Comparison of ENCODE assay signal across 18 cellular contexts in genomic region chr16:10612649-10613179, GRCh38. TPM values are rescaled to one million over a fixed set of nuclear protein-coding genes. Genes with fewer than 3 reads are reported as not detected.
DNase-seq lines count a peak whose midpoint lies in the region; ATAC-seq, FAIRE-seq and TF ChIP-seq lines count a peak whose summit lies in the region.
"Had no signal": no experiment of that assay in that cellular context is flagged by ENCODE, and none has a peak within 500 bp of the region (broad histone marks: within the 10 kb centered on the region; RNA-seq: fewer than 3 reads in every experiment).

No MANE protein-coding gene starts in this region.

- H3K79me1 ChIP-seq in trophoblast cell (ENCODE audit: low read length) (peaks cover 10% of the 10 kb centered on the region), mesenchymal stem cell (replicated peaks; ENCODE audit: low read length, poor library complexity, severe bottlenecking) (no peaks in the 10 kb centered on the region)

- H4K12ac ChIP-seq in trophoblast cell (ENCODE audit: low read depth, low read length), result no peak overlapping the region

- H2BK12ac ChIP-seq in trophoblast cell (ENCODE audit: low read length), result peak overlapping the region; percentile 31
- H2BK12ac ChIP-seq in mesenchymal stem cell (ENCODE audit: low read length in 2 of 2), result no peak overlapping the region

- TF ChIP-seq EP300 in HepG2 (IDR thresholded peaks at IDR 0.05; ENCODE audit: low read depth in 2 of 2, low read length in 2 of 2) (no peak), HepG2 (CRISPR knock-in tag; IDR thresholded peaks at IDR 0.05; ENCODE audit: borderline replicate concordance) (no peak)

- WGBS in HepG2 (ENCODE audit: low lambda C conversion rate), result 7% methylated on average over 6 of the region's 6 CpGs
- WGBS in trophoblast cell (ENCODE audit: extremely low coverage, insufficient coverage, insufficient read length), result no CpG with 5 or more reads among the region's 6 CpGs
- WGBS in esophagus squamous epithelium, 2 donors, result 45 to 53% methylated on average over 3 to 5 of the region's 6 CpGs
- WGBS in mesenchymal stem cell, result 70% methylated on average over 6 of the region's 6 CpGs

- H3K23ac ChIP-seq in trophoblast cell (ENCODE audit: low read length), result no peak overlapping the region
- no peak overlapping the region for H3K23ac ChIP-seq in mesenchymal stem cell (ENCODE audit: low read length in 2 of 2)

- H3K36me3 ChIP-seq in HEK293 (ENCODE audit: control insufficient read depth in 2 of 2, insufficient read depth in 1 of 2, low read length in 2 of 2) (no peaks in the 10 kb centered on the region), WERI-Rb-1 (no peaks in the 10 kb centered on the region), HepG2 (replicated peaks in 1 of 2; ENCODE audit: control insufficient read depth in 1 of 2, insufficient read depth in 2 of 2, low read length in 2 of 2) (no peaks in the 10 kb centered on the region), trophoblast cell (ENCODE audit: control insufficient read depth in 1 of 2, insufficient read depth in 2 of 2, low read length in 2 of 2) (no peaks in the 10 kb centered on the region), esophagus squamous epithelium (no peaks in the 10 kb centered on the region), mesenchymal stem cell (ENCODE audit: control insufficient read depth in 1 of 2, insufficient read depth in 2 of 2, low read depth in 1 of 2, low read length in 2 of 2) (no peaks in the 10 kb centered on the region)

- H3K27ac ChIP-seq in HEK293 (ENCODE audit: extremely low read depth, low read depth, low read length) (no peak overlapping the region), WERI-Rb-1 (no peak overlapping the region), HepG2 (ENCODE audit: extremely low read length, insufficient read depth, low read length) (peak overlapping the region; percentile 13), trophoblast cell (ENCODE audit: low read depth, low read length) (no peak overlapping the region), esophagus squamous epithelium (no peak overlapping the region), mesenchymal stem cell (ENCODE audit: low read length, poor library complexity, severe bottlenecking) (no peak overlapping the region)

- DNase-seq in WERI-Rb-1, result peak; percentile 51
- DNase-seq in HepG2 (ENCODE audit: low spot score), result no peak
- no peak for DNase-seq in trophoblast cell
- no peak for DNase-seq in esophagus squamous epithelium (lab: John Stamatoyannopoulos, UW)
- DNase-seq in H54 (ENCODE audit: insufficient read length, low spot score), result no peak
- DNase-seq in mesenchymal stem cell, result no peak
- DNase-seq: CD8-positive, alpha-beta T cell; Karpas-422; NCI-H1417 treated with DMSO at 0.1 percent for 48 hours; NCI-H187 treated with DMSO at 0.1 percent for 48 hours; NCI-H748 treated with DMSO at 0.1 percent for 48 hours had no signal

- H2BK15ac ChIP-seq in mesenchymal stem cell (ENCODE audit: low read depth, poor library complexity, severe bottlenecking), result no peak overlapping the region

- TF ChIP-seq POLR2A in HepG2 (IDR thresholded peaks at IDR 0.05; ENCODE audit: insufficient read depth in 1 of 2, low read depth in 2 of 2, low read length in 2 of 2), result no peak
- no peak for TF ChIP-seq POLR2A in esophagus squamous epithelium (IDR thresholded peaks at IDR 0.05)
- TF ChIP-seq POLR2A in H54 (IDR thresholded peaks at IDR 0.05; ENCODE audit: low read depth, low read length), result no peak

- H2BK120ac ChIP-seq in trophoblast cell (ENCODE audit: insufficient read depth, low read length, poor library complexity), result no peak overlapping the region
- H2BK120ac ChIP-seq in mesenchymal stem cell (ENCODE audit: low read depth, low read length), result no peak overlapping the region

- FAIRE-seq in HepG2 (lab: Jason Lieb, UNC) (no peak), H54 (lab: Jason Lieb, UNC) (no peak)
- FAIRE-seq: G401.6, GM12892 had no signal

- intact Hi-C loops in HepG2 (cut with micrococcal nuclease; ENCODE audit: unreplicated experiment) (no loop called here), esophagus squamous epithelium (cut with DNase I) (no loop called here)

- TF ChIP-seq CTCF in HEK293 (tag by site-specific recombination; IDR thresholded peaks at IDR 0.05) (no peak), WERI-Rb-1 (IDR thresholded peaks at IDR 0.05; ENCODE audit: low read depth, low read length) (no peak), HepG2 (CRISPR knock-in tag; IDR thresholded peaks at IDR 0.05) (peak; percentile 34; the same call in 1 of the 2 replicates), esophagus squamous epithelium (IDR thresholded peaks at IDR 0.05) (no peak)

- no peak overlapping the region for H2BK5ac ChIP-seq in trophoblast cell (ENCODE audit: low read depth, low read length, poor library complexity)
- no peak overlapping the region for H2BK5ac ChIP-seq in mesenchymal stem cell (ENCODE audit: low read depth, low read length, poor library complexity, severe bottlenecking)

- ATAC-seq in HepG2, result no peak
- ATAC-seq: CD8-positive, alpha-beta T cell; GM23338; HCT116; Panc1; SK-N-SH treated with all-trans-retinoic acid at 6 μM for 48 hours had no signal

- TF ChIP-seq RAD21 in HepG2 (CRISPR knock-in tag; IDR thresholded peaks at IDR 0.05), result no peak

- H4K20me1 ChIP-seq in HepG2 (ENCODE audit: insufficient read depth, low read length), result no peaks in the 10 kb centered on the region

- BruUV-seq in HepG2 (replicated peaks; lab: Mats Ljungman, UMichigan), result no TSS peak

- H3K27me3 ChIP-seq in WERI-Rb-1 (ENCODE audit: insufficient read depth, low read depth, severe bottlenecking) (no peaks in the 10 kb centered on the region), HepG2 (ENCODE audit: control insufficient read depth in 1 of 2, insufficient read depth in 2 of 2, low read length in 2 of 2) (no peaks in the 10 kb centered on the region), trophoblast cell (ENCODE audit: insufficient read depth, low read length) (no peaks in the 10 kb centered on the region), esophagus squamous epithelium (no peaks in the 10 kb centered on the region), mesenchymal stem cell (ENCODE audit: control insufficient read depth in 1 of 2, insufficient read depth in 1 of 2, low read length in 2 of 2) (peaks cover 0 to 10% of the 10 kb centered on the region in 2 experiments)

- H2AK5ac ChIP-seq in trophoblast cell (ENCODE audit: low read length), result peak overlapping the region; percentile 44
- no peak overlapping the region for H2AK5ac ChIP-seq in mesenchymal stem cell (ENCODE audit: low read length, severe bottlenecking)

- CTCF ChIA-PET in HEK293 (lab: Yijun Ruan, JAX) (no interaction called here), HepG2 (lab: Yijun Ruan, JAX; ENCODE audit: low intra/inter-chr PET ratio, low total read pairs) (no interaction called here)

- H3K14ac ChIP-seq in trophoblast cell (ENCODE audit: low read length) (no peak overlapping the region), mesenchymal stem cell (ENCODE audit: low read length in 2 of 2) (no peak overlapping the region)

- H3K4ac ChIP-seq in trophoblast cell (ENCODE audit: low read depth, low read length), result no peak overlapping the region
- H3K4ac ChIP-seq in mesenchymal stem cell (ENCODE audit: low read depth in 1 of 2, low read length in 2 of 2), result no peak overlapping the region

- H3K79me2 ChIP-seq in HepG2 (ENCODE audit: insufficient read depth, low read length) (no peaks in the 10 kb centered on the region), trophoblast cell (ENCODE audit: control insufficient read depth, insufficient read depth, low read length, poor library complexity) (no peaks in the 10 kb centered on the region)

- POLR2A ChIA-PET in HEK293 (lab: Yijun Ruan, JAX) (interaction anchor here (0.6 kb wide), 1 partner anchor 380 kb away, joined by 5 read pairs; no protein-coding TSS in a partner anchor), HepG2 (lab: Yijun Ruan, JAX) (interaction anchor here (1.2 kb wide), 1 partner anchor 17 kb away, joined by 4 read pairs; no protein-coding TSS in a partner anchor)

- H3K9me3 ChIP-seq in HEK293 (ENCODE audit: control insufficient read depth, insufficient read depth, low read depth, low read length) (no peaks in the 10 kb centered on the region), WERI-Rb-1 (ENCODE audit: severe bottlenecking) (no peaks in the 10 kb centered on the region), HepG2 (ENCODE audit: low read length) (no peaks in the 10 kb centered on the region), trophoblast cell (ENCODE audit: insufficient read depth, low read depth, low read length) (no peaks in the 10 kb centered on the region), esophagus squamous epithelium (no peaks in the 10 kb centered on the region), mesenchymal stem cell (ENCODE audit: control insufficient read depth, low read length) (no peaks in the 10 kb centered on the region)

- H3K9ac ChIP-seq in HepG2 (ENCODE audit: insufficient read depth, low read depth, low read length) (peak overlapping the region; percentile 10; the same call in 1 of the 2 replicates), trophoblast cell (ENCODE audit: low read length) (no peak overlapping the region), mesenchymal stem cell (ENCODE audit: low read length) (no peak overlapping the region)

- peak overlapping the region; percentile 15 for H4K91ac ChIP-seq in trophoblast cell (ENCODE audit: low read depth, low read length)
- H4K91ac ChIP-seq in mesenchymal stem cell (ENCODE audit: low read length), result no peak overlapping the region

- H4K8ac ChIP-seq in trophoblast cell (ENCODE audit: low read depth, low read length) (no peak overlapping the region), mesenchymal stem cell (ENCODE audit: low read length) (no peak overlapping the region)

- H2AFZ ChIP-seq in HepG2 (ENCODE audit: low read length) (no peak overlapping the region), trophoblast cell (ENCODE audit: insufficient read depth, low read length, poor library complexity) (no peak overlapping the region), mesenchymal stem cell (ENCODE audit: low read depth, low read length) (no peak overlapping the region)
- H2AFZ ChIP-seq: GM23338 had no signal

- in situ Hi-C loops in HepG2 (cut with HindIII; ENCODE audit: extremely low pct_ligation_motif_present, low pct_unique_long_range_greater_than_20kb), result no loop called here

- peaks cover 8% of the 10 kb centered on the region for H3K4me1 ChIP-seq in HEK293 (ENCODE audit: control insufficient read depth, insufficient read depth, low read length)
- peaks cover 93% of the 10 kb centered on the region for H3K4me1 ChIP-seq in HepG2 (ENCODE audit: insufficient read depth, low read length)
- peaks cover 22 to 23% of the 10 kb centered on the region in 2 experiments for H3K4me1 ChIP-seq in trophoblast cell (ENCODE audit: control insufficient read depth in 1 of 2, insufficient read depth in 2 of 2, low read length in 2 of 2)
- H3K4me1 ChIP-seq in esophagus squamous epithelium, result peaks cover 10 to 49% (median 19%) of the 10 kb centered on the region in 3 donors
- H3K4me1 ChIP-seq in mesenchymal stem cell (ENCODE audit: control insufficient read depth, insufficient read depth, low read depth, low read length), result peaks cover 3% of the 10 kb centered on the region

- H3K4me3 ChIP-seq in HEK293 (ENCODE audit: low read depth, low read length) (no peak overlapping the region), WERI-Rb-1 (ENCODE audit: low read depth, low read length) (no peak overlapping the region), HepG2 (replicated peaks in 1 of 3; ENCODE audit: insufficient read depth in 1 of 3, low read depth in 2 of 3, low read length in 3 of 3) (peak overlapping the region in 1 of 3 experiments; percentile 6; a peak in 1 of 6 replicates), trophoblast cell (ENCODE audit: low read depth, low read length) (no peak overlapping the region), esophagus squamous epithelium (no peak overlapping the region), mesenchymal stem cell (ENCODE audit: insufficient read depth in 1 of 2, low read depth in 1 of 2, low read length in 2 of 2) (no peak overlapping the region)
- H3K4me3 ChIP-seq: GM23338 had no signal

- H3K18ac ChIP-seq in trophoblast cell (ENCODE audit: low read length) (no peak overlapping the region), mesenchymal stem cell (ENCODE audit: low read depth in 1 of 2, low read length in 2 of 2) (no peak overlapping the region)

- H3K4me2 ChIP-seq in HepG2 (ENCODE audit: low read depth, low read length) (peak overlapping the region; percentile 26), trophoblast cell (ENCODE audit: low read length) (no peak overlapping the region), mesenchymal stem cell (ENCODE audit: low read length, poor library complexity, severe bottlenecking) (no peak overlapping the region)
- H3K4me2 ChIP-seq: GM23338 had no signal

RNA-seq across cellular contexts. Expression of gene EMP2, which starts 32.3 kb away (rescaled TPM):
- 13.4 and 24.6 TPM in 2 replicates for total RNA-seq in HepG2 (2016; rRNA removed; fragmentation: Illumina TruSeq; extraction: Trizol)
- 9.2 and 9.9 TPM in 2 replicates for total RNA-seq in HepG2 (2016; cell fraction: cytosol; rRNA removed; fragmentation: Illumina TruSeq; extraction: Trizol; ENCODE audit: low read depth)
- total RNA-seq in HepG2 (2016; cell fraction: insoluble cytoplasmic fraction; rRNA removed; fragmentation: Illumina TruSeq; extraction: Trizol), result 11.7 and 21.4 TPM in 2 replicates
- total RNA-seq in HepG2 (2016; cell fraction: membrane; rRNA removed; fragmentation: Illumina TruSeq; extraction: Trizol), result 11.9 and 13.5 TPM in 2 replicates
- total RNA-seq in HepG2 (2016; cell fraction: nucleus; rRNA removed; fragmentation: Illumina TruSeq; extraction: Trizol), result 17.1 and 22.3 TPM in 2 replicates
- 84.4 and 91.2 TPM in 2 replicates for polyA plus RNA-seq in HepG2 (2011; rRNA removed)
- polyA plus RNA-seq in HepG2 (2011; cell fraction: cytosol; rRNA removed), result 59.1 and 63.8 TPM in 2 replicates
- polyA plus RNA-seq in HepG2 (2011; cell fraction: nucleus; rRNA removed), result 25.3 and 26.7 TPM in 2 replicates
- polyA plus RNA-seq in HepG2 (2012), result 79.6 and 88.1 TPM in 2 replicates
- polyA plus RNA-seq in HepG2 (2016; cell fraction: cytosol; fragmentation: Illumina TruSeq; extraction: Trizol; ENCODE audit: low read depth), result 25.1 and 29.9 TPM in 2 replicates
- polyA plus RNA-seq in HepG2 (2016; cell fraction: insoluble cytoplasmic fraction; fragmentation: Illumina TruSeq; extraction: Trizol; ENCODE audit: low read depth), result 19.9 and 21.5 TPM in 2 replicates
- 20.0 and 21.7 TPM in 2 replicates for polyA plus RNA-seq in HepG2 (2016; cell fraction: membrane; fragmentation: Illumina TruSeq; extraction: Trizol; ENCODE audit: low read depth)
- polyA plus RNA-seq in HepG2 (2016; cell fraction: nucleus; fragmentation: Illumina TruSeq; extraction: Trizol; ENCODE audit: insufficient read depth, low read depth), result 44.6 and 45.3 TPM in 2 replicates
- 185 and 354 TPM in 2 replicates for polyA minus RNA-seq in HepG2 (2011; rRNA and poly(A)+ RNA removed; ENCODE audit: low replicate concordance)
- 33.1 and 45.3 TPM in 2 replicates for polyA minus RNA-seq in HepG2 (2011; cell fraction: cytosol; rRNA and poly(A)+ RNA removed)
- polyA minus RNA-seq in HepG2 (2011; cell fraction: nucleus; rRNA and poly(A)+ RNA removed), result 34.7 and 36.2 TPM in 2 replicates
- polyA plus RNA-seq in trophoblast cell (2013), result 34.8 and 40.1 TPM in 2 replicates
- total RNA-seq in esophagus squamous epithelium, result 100 to 1,000 TPM; 108 to 121 (median 109) TPM
- 9.7 TPM for polyA plus RNA-seq in mesenchymal stem cell (2013, experiment 1 of 2)
- polyA plus RNA-seq in mesenchymal stem cell (2013, experiment 2 of 2), result 9.6 TPM
- total RNA-seq: CD8-positive, alpha-beta T cell had no signal

Comparison
In these comparisons a context has a peak if more than half of its experiments do, and no peak if none do; other contexts are left out.
1. Of the 63 proteins assayed by ChIP-seq in both HepG2 and HEK293: peak only in HepG2: CTCF, PATZ1, ZBTB1, ZBTB26, ZNF292 and ZNF501; only in HEK293: none; in both: none; in neither: 57.